8 cellular contexts compared by ENCODE assay signal in the genomic region with DNA sequence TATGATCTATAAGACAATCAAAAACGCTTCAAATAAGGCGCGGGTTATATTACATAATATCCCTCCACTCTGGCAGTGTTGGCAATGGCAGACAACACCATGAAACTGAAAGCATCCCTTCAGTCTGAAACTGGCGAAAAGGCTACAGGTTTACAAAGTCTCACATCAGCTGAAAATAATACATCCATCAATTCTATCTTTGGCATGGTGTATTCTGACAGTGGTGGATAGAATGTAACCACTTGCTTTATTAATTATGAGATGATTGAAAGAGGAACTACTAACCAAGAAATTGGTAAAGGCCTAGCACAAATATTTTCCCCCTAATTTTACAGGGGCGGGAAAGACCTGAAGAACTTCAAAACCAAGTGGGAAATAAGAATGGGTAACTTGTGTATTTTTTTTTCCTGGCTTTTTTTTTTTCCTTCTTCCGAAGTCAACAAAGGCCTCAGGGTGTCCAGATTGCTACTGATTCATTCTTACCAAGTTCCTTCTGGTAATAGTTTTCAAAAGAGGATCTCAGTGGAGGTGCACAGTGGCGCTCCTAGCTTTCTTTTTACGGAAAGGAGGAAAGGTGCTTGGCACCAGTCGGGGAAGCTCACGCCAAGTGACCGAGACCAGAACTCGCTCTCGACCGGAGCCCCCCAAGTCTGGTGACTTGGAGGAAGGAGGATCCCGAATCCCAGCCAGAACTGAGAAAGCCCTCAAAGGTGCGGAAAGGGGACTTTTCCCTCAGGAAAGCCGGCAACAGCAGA. TPM values are rescaled to one million over a fixed set of nuclear protein-coding genes. Genes with fewer than 3 reads are reported as not detected.
DNase-seq lines count a peak whose midpoint lies in the region; ATAC-seq and TF ChIP-seq lines count a peak whose summit lies in the region.

No MANE protein-coding gene starts in this region.

- TF ChIP-seq CTCF in A673 (conservative IDR thresholded peaks at IDR 0.05; ENCODE audit: low read depth, low read length) (no peak), GM12875 (IDR thresholded peaks at IDR 0.05; ENCODE audit: borderline replicate concordance, insufficient read depth, low read depth, low read length) (no peak), Panc1 (IDR thresholded peaks at IDR 0.05) (no peak), dorsolateral prefrontal cortex (IDR thresholded peaks at IDR 0.05 in 54 of 56, conservative IDR thresholded peaks at IDR 0.05 in 2 of 56; ENCODE audit: low read depth in 1 of 56, partially characterized antibody in 56 of 56) (no peak)

- no peaks in the 10 kb centered on the region for H3K36me3 ChIP-seq in A673 (ENCODE audit: insufficient read depth, low read length, poor library complexity, severe bottlenecking)
- H3K36me3 ChIP-seq in Panc1 (ENCODE audit: control insufficient read depth, insufficient read depth, low read length): peaks cover 7% of the 10 kb centered on the region

- no peaks in the 10 kb centered on the region for H3K9me3 ChIP-seq in A673 (ENCODE audit: low read depth, low read length, poor library complexity, severe bottlenecking)
- H3K9me3 ChIP-seq in Panc1 (ENCODE audit: control insufficient read depth, insufficient read depth, low read depth, low read length): no peaks in the 10 kb centered on the region

- H3K4me3 ChIP-seq in A673 (ENCODE audit: low read depth, low read length, poor library complexity, severe bottlenecking): peak overlapping the region; percentile 67
- peak overlapping the region; percentile 90 for H3K4me3 ChIP-seq in GM12875 (ENCODE audit: low read depth, low read length)
- peak overlapping the region; percentile 66 to 92 for H3K4me3 ChIP-seq in Panc1 (ENCODE audit: low read depth in 2 of 2, low read length in 2 of 2)
- H3K4me3 ChIP-seq in dorsolateral prefrontal cortex: peak overlapping the region; percentile 62 to 98 (median 86)

- H3K27me3 ChIP-seq in A673 (replicated peaks; ENCODE audit: insufficient read depth, low read depth, low read length, poor library complexity) (no peaks in the 10 kb centered on the region), Panc1 (ENCODE audit: control insufficient read depth, insufficient read depth, low read length) (no peaks in the 10 kb centered on the region), dorsolateral prefrontal cortex (no peaks in the 10 kb centered on the region)

- in situ Hi-C loops in Panc1 (cut with HindIII; ENCODE audit: low pct_unique_long_range_greater_than_20kb, low sequenced_read_pairs): no loop called here

- H3K4me1 ChIP-seq in A673 (ENCODE audit: insufficient read depth, low read length, poor library complexity, severe bottlenecking) (no peaks in the 10 kb centered on the region), Panc1 (ENCODE audit: control insufficient read depth, insufficient read depth, low read length) (no peaks in the 10 kb centered on the region; the same call in 1 of the 2 replicates)

- H3K27ac ChIP-seq in A673 (ENCODE audit: low read depth, low read length, poor library complexity, severe bottlenecking): peak overlapping the region; percentile 76
- H3K27ac ChIP-seq in Panc1 (ENCODE audit: low read length): peak overlapping the region; percentile 80
- peak overlapping the region; percentile 16 to 94 (median 83) for H3K27ac ChIP-seq in dorsolateral prefrontal cortex

- intact Hi-C loops in A673 (cut with micrococcal nuclease; ENCODE audit: unreplicated experiment) (loop anchor here (10.0 kb wide), 1 partner anchor 155 kb away; a partner anchor contains a TSS), Panc1 (cut with micrococcal nuclease; ENCODE audit: unreplicated experiment) (no loop called here), dorsolateral prefrontal cortex (cut with DNase I) (loop anchor here (2.0 to 5.0 kb wide), 4 partner anchors 47 to 647 kb away; a partner anchor contains a TSS)

- DNase-seq in A673 (ENCODE audit: low spot score) (peak; percentile 4), Panc1 (ENCODE audit: low read depth, low spot score) (no peak), dorsolateral prefrontal cortex (no peak), midbrain (lab: John Stamatoyannopoulos, UW) (peak; percentile 57), NCI-H2227 (lab: John Stamatoyannopoulos, UW; ENCODE audit: unreplicated experiment) (no peak), activated gamma-delta T cell treated with Interleukin-2 at 50 U/mL for 16 hours (no peak)

- peak; percentile 17 for ATAC-seq in HG02943 (IDR thresholded peaks at IDR 0.05; ENCODE audit: low read depth, unreplicated experiment)
- peak; percentile 44 for ATAC-seq in Panc1

- CTCF ChIA-PET in A673 (lab: Charles Lee): no interaction called here
- CTCF ChIA-PET in Panc1 (lab: Charles Lee): no interaction called here

- BruUV-seq in A673 (replicated peaks; lab: Mats Ljungman, UMichigan) (TSS peak; percentile 56), Panc1 (replicated peaks; lab: Mats Ljungman, UMichigan) (TSS peak; percentile 78)

- POLR2A ChIA-PET in A673 (lab: Charles Lee; ENCODE audit: low non-redundant PET): no interaction called here
- POLR2A ChIA-PET in Panc1 (lab: Charles Lee): no interaction called here

RNA-seq across cellular contexts. Expression of a gene that starts 0.7 kb away (rescaled TPM):
- total RNA-seq in A673 (2021): 33.2 and 36.3 TPM in 2 replicates
- 59.4 TPM for total RNA-seq in Panc1 (2021; ENCODE audit: unreplicated experiment)
- polyA plus RNA-seq in Panc1 (2012; ENCODE audit: insufficient read length): 23.9 TPM
- 10 to 100 TPM; 43.0 to 80.2 (median 60.7) TPM for total RNA-seq in dorsolateral prefrontal cortex

RNA-seq across cellular contexts. Expression of a gene that starts 53.9 kb away (rescaled TPM):
- not detected in 2 replicates for total RNA-seq in A673 (2021)
- not detected for total RNA-seq in Panc1 (2021; ENCODE audit: unreplicated experiment)
- not detected for polyA plus RNA-seq in Panc1 (2012; ENCODE audit: insufficient read length)
- not detected for total RNA-seq in dorsolateral prefrontal cortex

Comparison
In these comparisons a context has a peak if more than half of its experiments do, and no peak if none do; other contexts are left out.
1. DNase-seq: peak in A673 (single experiment) and midbrain (single experiment); none in Panc1 (single experiment), dorsolateral prefrontal cortex (0 of 10), NCI-H2227 (single experiment) and activated gamma-delta T cell treated with Interleukin-2 at 50 U/mL for 16 hours (single experiment).
2. Peak in every context shown above with its lines, with median percentiles within 50 percentile points of each other: H3K27ac ChIP-seq and H3K4me3 ChIP-seq.